In the genomic region with DNA sequence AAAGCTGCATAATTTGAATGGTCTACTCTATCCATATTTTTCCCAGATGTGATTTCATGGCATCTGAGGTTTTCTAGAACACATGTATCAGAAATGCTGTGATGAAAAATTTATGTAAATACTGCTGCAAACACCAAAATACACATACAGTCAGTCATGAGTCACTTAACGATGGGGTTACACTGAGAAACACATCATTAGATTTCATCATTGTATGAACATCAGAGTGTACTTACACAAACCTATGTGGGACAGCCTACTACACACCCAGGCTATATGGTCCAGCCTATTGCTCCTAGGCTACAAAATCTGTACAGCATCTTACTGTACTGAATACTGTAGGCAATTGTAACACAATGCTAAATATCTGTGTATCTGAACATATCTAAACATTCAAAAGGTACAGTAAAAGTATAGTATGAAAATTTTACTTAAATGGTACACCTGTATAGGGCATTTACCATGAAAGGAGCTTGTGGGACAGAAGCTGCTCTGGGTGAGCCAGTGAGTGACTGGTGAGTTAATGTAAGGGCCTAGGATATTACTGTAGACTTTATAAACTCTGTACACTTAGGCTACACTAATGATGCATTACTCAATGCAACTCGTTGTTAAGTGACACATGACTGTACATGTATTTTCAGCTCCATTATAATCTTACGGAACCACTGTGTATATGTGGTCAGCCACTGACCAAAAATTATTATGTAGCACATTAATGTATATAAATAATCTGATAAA, we compare ENCODE assay signal across 11 cellular contexts. TPM values are rescaled to one million over a fixed set of nuclear protein-coding genes. Genes with fewer than 3 reads are reported as not detected.
DNase-seq lines count a peak whose midpoint lies in the region; ATAC-seq, FAIRE-seq and TF ChIP-seq lines count a peak whose summit lies in the region.
"Had no signal": no experiment of that assay in that cellular context is flagged by ENCODE, and none has a peak within 500 bp of the region (broad histone marks: within the 10 kb centered on the region; RNA-seq: fewer than 3 reads in every experiment).

No MANE protein-coding gene starts in this region.

- H3K4me1 Mint-ChIP-seq in natural killer cell, result peaks cover 64 to 72% of the 10 kb centered on the region in 2 donors

- H3K27ac ChIP-seq in GM12878 (ENCODE audit: control insufficient read depth, insufficient read depth) (no peak overlapping the region), uterus (no peak overlapping the region)

- no peaks in the 10 kb centered on the region for H3K9me3 Mint-ChIP-seq in natural killer cell

- no peaks in the 10 kb centered on the region for H3K36me3 Mint-ChIP-seq in natural killer cell

- H3K4me3 Mint-ChIP-seq in natural killer cell, result no peak overlapping the region

- H2AFZ ChIP-seq in GM12878 (ENCODE audit: control insufficient read depth, low read depth, low read length), result no peak overlapping the region

- 57% methylated on average over 3 of the region's 3 CpGs for WGBS in GM12878 (ENCODE audit: insufficient coverage, insufficient replicate concordance, low lambda C conversion rate, missing lambda C conversion rate)

- peaks cover 52% of the 10 kb centered on the region for H3K79me2 ChIP-seq in GM12878 (ENCODE audit: control insufficient read depth, insufficient read depth, low read length)

- H3K9ac ChIP-seq in GM12878 (ENCODE audit: control insufficient read depth, insufficient read depth, low read length), result no peak overlapping the region

- H4K20me1 ChIP-seq in GM12878 (ENCODE audit: control insufficient read depth, insufficient read depth), result no peaks in the 10 kb centered on the region; the same call in 1 of the 2 replicates

- no peak overlapping the region for H3K4me3 ChIP-seq in GM12878
- no peak overlapping the region for H3K4me3 ChIP-seq in uterus

- FAIRE-seq in GM12878 (lab: Jason Lieb, UNC), result no peak
- FAIRE-seq: GM18507, TTC549 had no signal

- H3K27ac Mint-ChIP-seq in natural killer cell, result peak overlapping the region; percentile 71 to 80

- H3K36me3 ChIP-seq in GM12878 (ENCODE audit: control insufficient read depth in 2 of 2, insufficient read depth in 2 of 2, low read length in 1 of 2) (peaks cover 0 to 4% of the 10 kb centered on the region in 2 experiments; a peak in 1 of 4 replicates), uterus (no peaks in the 10 kb centered on the region)

- RAD21 ChIA-PET in GM12878 (lab: Charles Lee; ENCODE audit: unreplicated experiment), result interaction anchor here (1.4 kb wide), 2 partner anchors 16 to 251 kb away, joined by 3 read pairs; no protein-coding TSS in a partner anchor

- no peak for TF ChIP-seq RAD21 in GM12878 (IDR thresholded peaks at IDR 0.05; ENCODE audit: insufficient read depth, low read depth, low read length)

- no peak for TF ChIP-seq EP300 in GM12878 (IDR thresholded peaks at IDR 0.05; ENCODE audit: borderline replicate concordance in 1 of 2, control insufficient read depth in 1 of 2, low read depth in 2 of 2, low read length in 2 of 2)

- intact Hi-C loops in GM12878 (cut with micrococcal nuclease; ENCODE audit: unreplicated experiment), result no loop called here
- intact Hi-C loops in natural killer cell (cut with micrococcal nuclease), result loop anchor here (10.0 kb wide), 1 partner anchor 254 kb away; no protein-coding TSS in a partner anchor
- intact Hi-C loops in uterus (cut with DNase I; ENCODE audit: low total_unique reads), result no loop called here

- no TSS peak for BruUV-seq in GM12878 (replicated peaks; lab: Mats Ljungman, UMichigan)

- ATAC-seq in GM12878 (peak; percentile 73), natural killer cell (peak; percentile 38 to 76 (median 59)), HG03521 (IDR thresholded peaks at IDR 0.05; ENCODE audit: unreplicated experiment) (no peak)

- SMC1A ChIA-PET in GM12878 (lab: Charles Lee; ENCODE audit: uncharacterized antibody, unreplicated experiment), result interaction anchor here (1.3 to 2.1 kb wide), 5 partner anchors 8 to 645 kb away, joined by 3 to 6 read pairs (median 4); no protein-coding TSS in a partner anchor

- H3K27me3 Mint-ChIP-seq in natural killer cell (ENCODE audit: low read depth in 2 of 2), result no peaks in the 10 kb centered on the region

- no peak overlapping the region for H3K4me2 ChIP-seq in GM12878 (ENCODE audit: control insufficient read depth, insufficient read depth)

- no peaks in the 10 kb centered on the region for H3K4me1 ChIP-seq in GM12878 (ENCODE audit: control insufficient read depth, insufficient read depth, low read length)
- H3K4me1 ChIP-seq in uterus, result peaks cover 0 to 7% of the 10 kb centered on the region in 2 donors

- TF ChIP-seq POLR2A in GM12878 (IDR thresholded peaks at IDR 0.05; ENCODE audit: low read depth, low read length), result no peak
- TF ChIP-seq POLR2A in uterus (IDR thresholded peaks at IDR 0.05), result no peak

- H3K9me3 ChIP-seq in GM12878 (replicated peaks; ENCODE audit: control insufficient read depth, insufficient read depth, low read length) (no peaks in the 10 kb centered on the region), uterus (no peaks in the 10 kb centered on the region)

- DNase-seq in Daoy (ENCODE audit: low read depth) (peak; percentile 51), M059J (ENCODE audit: low read depth) (peak; percentile 57), GM12878 (ENCODE audit: low read depth, low spot score) (no peak), natural killer cell (no peak), uterus (no peak), SK-N-DZ (ENCODE audit: low spot score) (no peak), NCI-H1436 treated with DMSO at 0.1 percent for 48 hours (lab: John Stamatoyannopoulos, UW) (no peak)
- DNase-seq: NCI-H187 had no signal

- H3K27me3 ChIP-seq in GM12878 (replicated peaks in 1 of 2; ENCODE audit: control insufficient read depth in 2 of 2, insufficient read depth in 2 of 2, low read length in 1 of 2) (no peaks in the 10 kb centered on the region), uterus (no peaks in the 10 kb centered on the region)

- in situ Hi-C loops in GM12878 (cut with MboI), result loop anchor here (10.0 kb wide), 1 partner anchor 254 kb away; no protein-coding TSS in a partner anchor

- CTCF ChIA-PET in GM12878 (lab: Yijun Ruan, JAX), result interaction anchor here (0.8 to 2.7 kb wide), 8 partner anchors 13 to 94 kb away, joined by 3 to 6 read pairs (median 4); no protein-coding TSS in a partner anchor

- TF ChIP-seq CTCF in GM12878 (IDR thresholded peaks at IDR 0.05 in 2 of 3, conservative IDR thresholded peaks at IDR 0.05 in 1 of 3; ENCODE audit: control insufficient read depth in 2 of 3, extremely low read depth in 1 of 3, insufficient read depth in 1 of 3, low read depth in 3 of 3, low read length in 3 of 3) (no peak), natural killer cell (IDR thresholded peaks at IDR 0.05) (no peak), uterus (IDR thresholded peaks at IDR 0.05) (no peak)

- POLR2A ChIA-PET in GM12878 (lab: Charles Lee), result interaction anchor here (1.0 to 1.1 kb wide), 2 partner anchors 20 to 39 kb away, joined by 3 read pairs; no protein-coding TSS in a partner anchor

TF ChIP-seq in GM12878, 131 proteins besides CTCF, POLR2A, EP300 and RAD21:
- TF ChIP-seq LARP7 (IDR thresholded peaks at IDR 0.05), result no peak

RNA-seq across cellular contexts. Expression of a gene that starts 33.5 kb away (rescaled TPM):
- 41.9 and 54.2 TPM in 2 replicates for total RNA-seq in Daoy (2014; rRNA removed; shearing (Covaris generic))
- total RNA-seq in M059J (2014; rRNA removed; shearing (Covaris generic)), result 24.0 and 25.6 TPM in 2 replicates
- 6.5 and 7.3 TPM in 2 replicates for total RNA-seq in GM12878 (2013; cell fraction: nucleolus; rRNA removed)
- total RNA-seq in GM12878 (2014; rRNA removed) (30.3 and 30.8 TPM in 2 replicates), GM12878 (2014; rRNA removed; fragmentation: Illumina TruSeq; extraction: Trizol) (29.1 and 30.2 TPM in 2 replicates), GM12878 (2021) (21.8 and 23.7 TPM in 2 replicates), natural killer cell (10 to 100 TPM; 19.4 to 25.1 (median 25.0) TPM), uterus (10 to 100 TPM in 2 of 4 donors, 1 to 10 TPM in 2; 7.6 to 15.8 (median 12.2) TPM)
- 15.7 TPM for polyA plus RNA-seq in GM12878 (2011; ENCODE audit: low read depth)
- polyA plus RNA-seq in GM12878 (2011; rRNA removed) (18.8 and 21.9 TPM in 2 replicates), GM12878 (2014; fragmentation: Illumina TruSeq; extraction: Trizol) (33.4 and 34.2 TPM in 2 replicates), GM12878 (2014; fragmentation: Nextera tagmentation; extraction: Ambion mirVana) (10 to 100 TPM in 1 of 2 experiments, 1 to 10 TPM in 1; 9.7 to 18.5 TPM), GM12878 (2014; rRNA removed) (31.2 and 34.4 TPM in 2 replicates), GM12878 (2016; fragmentation: Nextera tagmentation; extraction: Ambion mirVana) (10 to 100 TPM; 57.2 to 60.2 TPM)
- polyA plus RNA-seq in GM12878 (2011; cell fraction: cytosol; rRNA removed), result 12.3 and 15.0 TPM in 2 replicates
- polyA plus RNA-seq in GM12878 (2011; cell fraction: nucleus; rRNA removed), result 4.2 and 10.1 TPM in 2 replicates
- 12.3 and 16.4 TPM in 2 replicates for polyA plus RNA-seq in GM12878 (2012)
- 3.8 and 4.2 TPM in 2 replicates for polyA minus RNA-seq in GM12878 (2011; rRNA and poly(A)+ RNA removed)
- polyA minus RNA-seq in GM12878 (2011; cell fraction: cytosol; rRNA and poly(A)+ RNA removed), result 3.1 and 4.8 TPM in 2 replicates
- 2.5 and 3.8 TPM in 2 replicates for polyA minus RNA-seq in GM12878 (2011; cell fraction: nucleus; rRNA and poly(A)+ RNA removed)
- polyA plus RNA-seq in SK-N-DZ (2014; cell fraction: cytosol; rRNA removed), result 27.8 and 31.1 TPM in 2 replicates
- polyA plus RNA-seq in SK-N-DZ (2014; cell fraction: nucleus; rRNA removed), result 9.3 and 12.2 TPM in 2 replicates

Comparison
In these comparisons a context has a peak if more than half of its experiments do, and no peak if none do; other contexts are left out.
1. DNase-seq: peak in Daoy (single experiment) and M059J (single experiment); none in GM12878 (single experiment), natural killer cell (single experiment), uterus (0 of 2), SK-N-DZ (single experiment) and NCI-H1436 treated with DMSO at 0.1 percent for 48 hours (single experiment).